In the genomic region with DNA sequence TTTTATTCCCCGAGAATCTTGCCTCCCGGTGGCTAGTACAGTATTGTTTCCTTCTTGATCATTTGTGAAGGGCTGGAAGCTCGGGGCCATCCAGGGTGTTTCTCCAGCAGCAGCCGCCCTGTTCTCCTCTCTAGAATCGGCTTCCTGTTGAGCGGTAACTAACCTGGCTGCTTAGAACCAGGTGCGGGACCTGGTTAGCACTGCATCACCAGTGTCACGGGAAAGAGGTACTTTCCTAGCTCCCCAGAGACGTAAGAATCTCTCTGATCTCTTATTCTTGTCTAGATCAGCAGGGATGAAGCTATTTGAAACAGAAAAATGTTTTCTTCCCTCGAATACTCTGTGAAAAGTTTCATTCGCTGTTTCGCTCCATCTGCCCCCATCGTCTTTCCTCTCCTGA, we compare ENCODE assay signal across 22 cellular contexts.
DNase-seq lines count a peak whose midpoint lies in the region; ATAC-seq and TF ChIP-seq lines count a peak whose summit lies in the region.
"Had no signal": no experiment of that assay in that cellular context is flagged by ENCODE, and none has a peak within 500 bp of the region (broad histone marks: within the 10 kb centered on the region; RNA-seq: fewer than 3 reads in every experiment).

No MANE protein-coding gene starts in this region.

- peaks cover 98% of the 10 kb centered on the region for H3F3A ChIP-seq in MM.1S (ENCODE audit: insufficient read depth, low read length)

- ATAC-seq in natural killer cell treated with Interleukin-12 subunit alpha and Interleukin-12 subunit beta and Interleukin-15 and Interleukin-18, amount 100 ng/mL, for 72 hours: no peak
- ATAC-seq in natural killer cell (no peak), GM18519 (IDR thresholded peaks at IDR 0.05; ENCODE audit: low FRiP score, unreplicated experiment) (no peak)
- ATAC-seq: heart left ventricle, K562 had no signal

- peak overlapping the region; percentile 91 for H3K9ac ChIP-seq in MM.1S (ENCODE audit: low read length)
- no peak overlapping the region for H3K9ac ChIP-seq in trophoblast cell (ENCODE audit: low read length)

- no peak overlapping the region for H3K4ac ChIP-seq in trophoblast cell (ENCODE audit: low read depth, low read length)

- H3K4me3 ChIP-seq in MM.1S (ENCODE audit: low read length) (peak overlapping the region; percentile 33; the same call in 1 of the 2 replicates), trophoblast cell (ENCODE audit: low read depth, low read length) (no peak overlapping the region)
- H3K4me3 ChIP-seq: heart left ventricle, K562, thoracic aorta had no signal

- H3K36me3 Mint-ChIP-seq in natural killer cell treated with Interleukin-12 subunit alpha and Interleukin-12 subunit beta and Interleukin-15 and Interleukin-18, amount 100 ng/mL, for 72 hours: peaks cover 37% of the 10 kb centered on the region
- H3K36me3 Mint-ChIP-seq in natural killer cell: peaks cover 13% of the 10 kb centered on the region

- H2BK120ac ChIP-seq in trophoblast cell (ENCODE audit: insufficient read depth, low read length, poor library complexity): no peak overlapping the region

- H4K20me1 ChIP-seq in MM.1S (ENCODE audit: insufficient read depth, low read length): no peaks in the 10 kb centered on the region

- no peak overlapping the region for H3K23ac ChIP-seq in trophoblast cell (ENCODE audit: low read length)

- H3K9me3 ChIP-seq in MM.1S (replicated peaks; ENCODE audit: insufficient read depth, low read length): no peaks in the 10 kb centered on the region
- no peaks in the 10 kb centered on the region for H3K9me3 ChIP-seq in trophoblast cell (ENCODE audit: insufficient read depth, low read depth, low read length)
- H3K9me3 ChIP-seq: heart left ventricle, thoracic aorta had no signal

- no peak overlapping the region for H3K4me3 Mint-ChIP-seq in natural killer cell treated with Interleukin-12 subunit alpha and Interleukin-12 subunit beta and Interleukin-15 and Interleukin-18, amount 100 ng/mL, for 72 hours
- no peak overlapping the region for H3K4me3 Mint-ChIP-seq in natural killer cell
- H3K4me3 Mint-ChIP-seq: activated naive CD8-positive, alpha-beta T cell treated with anti-CD3 and anti-CD28 coated beads, Interleukin-2, amount 10 ng/mL, durations not matched to agents 7 days and 5 days; nephron had no signal

- no peaks in the 10 kb centered on the region for H3K27me3 Mint-ChIP-seq in natural killer cell treated with Interleukin-12 subunit alpha and Interleukin-12 subunit beta and Interleukin-15 and Interleukin-18, amount 100 ng/mL, for 72 hours
- no peaks in the 10 kb centered on the region for H3K27me3 Mint-ChIP-seq in natural killer cell (ENCODE audit: low read depth in 2 of 2)
- H3K27me3 Mint-ChIP-seq: activated naive CD8-positive, alpha-beta T cell treated with anti-CD3 and anti-CD28 coated beads, Interleukin-2, amount 10 ng/mL, durations not matched to agents 7 days and 5 days had no signal

- no peak overlapping the region for H2AK5ac ChIP-seq in trophoblast cell (ENCODE audit: low read length)

- peak overlapping the region; percentile 76 to 86 for H3K27ac Mint-ChIP-seq in natural killer cell treated with Interleukin-12 subunit alpha and Interleukin-12 subunit beta and Interleukin-15 and Interleukin-18, amount 100 ng/mL, for 72 hours
- H3K27ac Mint-ChIP-seq in natural killer cell: peak overlapping the region in 1 of 2 donors; percentile 78
- H3K27ac Mint-ChIP-seq: nephron, progenitor cell of endocrine pancreas had no signal

- H3K9me2 ChIP-seq in MM.1S (replicated peaks; ENCODE audit: insufficient read depth, low read length): no peaks in the 10 kb centered on the region

- no peak overlapping the region for H4K8ac ChIP-seq in trophoblast cell (ENCODE audit: low read depth, low read length)

- H3K9me3 Mint-ChIP-seq in natural killer cell treated with Interleukin-12 subunit alpha and Interleukin-12 subunit beta and Interleukin-15 and Interleukin-18, amount 100 ng/mL, for 72 hours: no peaks in the 10 kb centered on the region
- H3K9me3 Mint-ChIP-seq in natural killer cell: no peaks in the 10 kb centered on the region
- H3K9me3 Mint-ChIP-seq: activated naive CD8-positive, alpha-beta T cell treated with anti-CD3 and anti-CD28 coated beads, Interleukin-2, amount 10 ng/mL, durations not matched to agents 7 days and 5 days; nephron had no signal

- H3K4me1 Mint-ChIP-seq in natural killer cell treated with Interleukin-12 subunit alpha and Interleukin-12 subunit beta and Interleukin-15 and Interleukin-18, amount 100 ng/mL, for 72 hours (ENCODE audit: low read depth in 2 of 2): peaks cover 58 to 62% of the 10 kb centered on the region in 2 donors
- H3K4me1 Mint-ChIP-seq in natural killer cell: peaks cover 63 to 79% of the 10 kb centered on the region in 2 donors

- no CpG with 5 or more reads among the region's 13 CpGs for WGBS in trophoblast cell (ENCODE audit: extremely low coverage, insufficient coverage, insufficient read length)

- intact Hi-C loops in natural killer cell (cut with micrococcal nuclease): no loop called here

- H3K4me2 ChIP-seq in MM.1S (ENCODE audit: low read depth, low read length) (peak overlapping the region; percentile 56), trophoblast cell (ENCODE audit: low read length) (no peak overlapping the region)

- no peak for TF ChIP-seq CTCF in natural killer cell (IDR thresholded peaks at IDR 0.05)
- TF ChIP-seq CTCF in MM.1S (IDR thresholded peaks at IDR 0.05; ENCODE audit: low read length): no peak

- H2BK12ac ChIP-seq in trophoblast cell (ENCODE audit: low read length): no peak overlapping the region

- no peak overlapping the region for H3K18ac ChIP-seq in trophoblast cell (ENCODE audit: low read length)

- H3K79me2 ChIP-seq in MM.1S (ENCODE audit: low read length) (peaks cover 94% of the 10 kb centered on the region), trophoblast cell (ENCODE audit: control insufficient read depth, insufficient read depth, low read length, poor library complexity) (no peaks in the 10 kb centered on the region)

- H3K27me3 ChIP-seq in MM.1S (replicated peaks; ENCODE audit: insufficient read depth, low read length) (no peaks in the 10 kb centered on the region), trophoblast cell (ENCODE audit: insufficient read depth, low read length) (no peaks in the 10 kb centered on the region)
- H3K27me3 ChIP-seq: heart left ventricle had no signal

- H2AFZ ChIP-seq in MM.1S (ENCODE audit: low read length): no peak overlapping the region
- H2AFZ ChIP-seq in trophoblast cell (ENCODE audit: insufficient read depth, low read length, poor library complexity): no peak overlapping the region

- DNase-seq in natural killer cell treated with Interleukin-12 subunit alpha and Interleukin-12 subunit beta and Interleukin-15 and Interleukin-18, amount 100 ng/mL, for 72 hours (ENCODE audit: low spot score): no peak
- DNase-seq in natural killer cell: no peak
- peak; percentile 87 for DNase-seq in MM.1S
- peak; percentile 43 for DNase-seq in central memory CD4-positive, alpha-beta T cell
- DNase-seq in COR-L47 (lab: John Stamatoyannopoulos, UW): no peak
- DNase-seq in trophoblast cell: no peak
- DNase-seq: activated CD8-positive, alpha-beta memory T cell treated with anti-CD3 and anti-CD28 coated beads for 24 hours; activated naive CD8-positive, alpha-beta T cell treated with anti-CD3 and anti-CD28 coated beads, Interleukin-2, amount 10 ng/mL, durations not matched to agents 7 days and 5 days; DMS53; effector CD8-positive, alpha-beta T cell; heart left ventricle; islet precursor cell; NCI-H2029; NCI-H510A treated with DMSO at 0.1 percent for 48 hours; OCI-M1; SIG-M5; stimulated activated CD4-positive, alpha-beta T cell treated with anti-CD3 and anti-CD28 coated beads, Interleukin-4, amount 100 ng/mL, for 1 hour had no signal

- H3K4me1 ChIP-seq in MM.1S (ENCODE audit: low read length) (peaks cover 93% of the 10 kb centered on the region), trophoblast cell (ENCODE audit: control insufficient read depth in 1 of 2, insufficient read depth in 2 of 2, low read length in 2 of 2) (no peaks in the 10 kb centered on the region)

- H3K14ac ChIP-seq in trophoblast cell (ENCODE audit: low read length): no peak overlapping the region

- H2BK5ac ChIP-seq in trophoblast cell (ENCODE audit: low read depth, low read length, poor library complexity): no peak overlapping the region

- H3K27ac ChIP-seq in MM.1S (ENCODE audit: low read length): peak overlapping the region; percentile 99
- no peak overlapping the region for H3K27ac ChIP-seq in trophoblast cell (ENCODE audit: low read depth, low read length)
- H3K27ac ChIP-seq: thoracic aorta had no signal

- H4K91ac ChIP-seq in trophoblast cell (ENCODE audit: low read depth, low read length): no peak overlapping the region

- H4K12ac ChIP-seq in trophoblast cell (ENCODE audit: low read depth, low read length): no peak overlapping the region

- no peaks in the 10 kb centered on the region for H3K79me1 ChIP-seq in trophoblast cell (ENCODE audit: low read length)

- H3K36me3 ChIP-seq in MM.1S (replicated peaks; ENCODE audit: insufficient read depth, low read length) (peaks cover 27% of the 10 kb centered on the region; the same call in 1 of the 2 replicates), trophoblast cell (ENCODE audit: control insufficient read depth in 1 of 2, insufficient read depth in 2 of 2, low read length in 2 of 2) (no peaks in the 10 kb centered on the region)

Comparison
In these comparisons a context has a peak if more than half of its experiments do, and no peak if none do; other contexts are left out.
1. DNase-seq: peak in MM.1S (single experiment) and central memory CD4-positive, alpha-beta T cell (single experiment); none in natural killer cell treated with Interleukin-12 subunit alpha and Interleukin-12 subunit beta and Interleukin-15 and Interleukin-18, amount 100 ng/mL, for 72 hours (single experiment), natural killer cell (single experiment), COR-L47 (single experiment) and trophoblast cell (0 of 2).